In the genomic region with DNA sequence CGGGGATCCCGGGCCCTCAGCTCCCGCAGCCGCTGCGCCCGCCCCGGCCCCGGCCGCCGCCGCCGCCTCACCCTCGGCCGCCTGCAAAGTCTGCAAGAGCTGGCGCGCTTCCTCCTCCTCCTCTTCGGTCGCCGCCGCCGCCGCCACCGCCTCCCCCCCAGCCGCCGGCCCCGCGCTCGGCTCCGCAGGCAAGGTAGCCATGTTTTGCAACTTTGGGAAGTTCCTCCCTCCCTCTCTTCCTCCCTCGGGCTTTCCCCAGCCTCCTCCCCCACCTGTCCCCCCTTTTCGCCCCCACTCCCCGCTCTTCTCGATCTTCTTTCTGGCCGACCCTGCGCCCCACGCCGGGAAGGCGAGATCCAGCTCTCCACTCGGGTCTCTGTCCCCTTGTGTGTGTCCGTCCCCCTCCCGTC, we compare ENCODE assay signal across 8 cellular contexts. TPM values are rescaled to one million over a fixed set of nuclear protein-coding genes. Genes with fewer than 3 reads are reported as not detected.
DNase-seq lines count a peak whose midpoint lies in the region; ATAC-seq, FAIRE-seq and TF ChIP-seq lines count a peak whose summit lies in the region.

No MANE protein-coding gene starts in this region.

- TF ChIP-seq CTCF in fibroblast of lung (conservative IDR thresholded peaks at IDR 0.05 in 1 of 2, IDR thresholded peaks at IDR 0.05 in 1 of 2; ENCODE audit: low read depth in 1 of 2, low read length in 2 of 2) = no peak
- no peak for TF ChIP-seq CTCF in pancreas (IDR thresholded peaks at IDR 0.05)

- H3K4me1 Mint-ChIP-seq in CD4-positive, alpha-beta memory T cell = peaks cover 1 to 30% (median 5%) of the 10 kb centered on the region in 4 donors

- no peaks in the 10 kb centered on the region for H3K9me3 ChIP-seq in CD4-positive, alpha-beta memory T cell (ENCODE audit: control insufficient read depth in 1 of 2, low read length in 2 of 2)
- H3K9me3 ChIP-seq in fibroblast of lung (ENCODE audit: control insufficient read depth, insufficient read depth, low read depth, low read length) = no peaks in the 10 kb centered on the region
- no peaks in the 10 kb centered on the region for H3K9me3 ChIP-seq in pancreas

- peaks cover 4% of the 10 kb centered on the region for H3K79me2 ChIP-seq in fibroblast of lung (ENCODE audit: control insufficient read depth, insufficient read depth, low read length)

- no peaks in the 10 kb centered on the region for H3K27me3 ChIP-seq in CD4-positive, alpha-beta memory T cell (ENCODE audit: insufficient read depth, low read length)
- H3K27me3 ChIP-seq in fibroblast of lung (ENCODE audit: control insufficient read depth, insufficient read depth, low read length) (no peaks in the 10 kb centered on the region), pancreas (no peaks in the 10 kb centered on the region)

- peaks cover 1 to 14% of the 10 kb centered on the region in 2 donors for H3K27me3 Mint-ChIP-seq in CD4-positive, alpha-beta memory T cell

- H3K27ac Mint-ChIP-seq in CD4-positive, alpha-beta memory T cell = peak overlapping the region in 5 of 7 donors; percentile 17 to 95 (median 72)

- peaks cover 0 to 4% of the 10 kb centered on the region in 2 donors for H3K36me3 Mint-ChIP-seq in CD4-positive, alpha-beta memory T cell

- peak overlapping the region; percentile 84 to 92 (median 86) for H3K4me3 Mint-ChIP-seq in CD4-positive, alpha-beta memory T cell

- WGBS in pancreas, 2 donors = 0 to 1% methylated on average over 19 to 41 of the region's 41 CpGs

- H3K27ac ChIP-seq in CD4-positive, alpha-beta memory T cell (ENCODE audit: low read depth, low read length) = peak overlapping the region; percentile 47
- H3K27ac ChIP-seq in fibroblast of lung (ENCODE audit: insufficient read depth, low read length) (peak overlapping the region; percentile 92), pancreas (peak overlapping the region; percentile 91 to 97 (median 96))

- peak overlapping the region; percentile 71 to 73 for H3K4me3 ChIP-seq in CD4-positive, alpha-beta memory T cell (ENCODE audit: low read length in 2 of 2)
- H3K4me3 ChIP-seq in fibroblast of lung (replicated peaks in 1 of 4; ENCODE audit: control extremely low read depth in 1 of 4, insufficient read depth in 1 of 4, low read depth in 3 of 4, low read length in 4 of 4) (peak overlapping the region; percentile 75 to 88 (median 81)), pancreas (peak overlapping the region; percentile 74 to 96 (median 86))

- H2AFZ ChIP-seq in fibroblast of lung (ENCODE audit: low read length) = peak overlapping the region; percentile 30

- no peaks in the 10 kb centered on the region for H3K36me3 ChIP-seq in CD4-positive, alpha-beta memory T cell (ENCODE audit: insufficient read depth, low read length)
- H3K36me3 ChIP-seq in fibroblast of lung (ENCODE audit: control insufficient read depth, insufficient read depth, low read length) (peaks cover 16% of the 10 kb centered on the region), pancreas (no peaks in the 10 kb centered on the region)

- DNase-seq in CD4-positive, alpha-beta memory T cell = peak in 4 of 5 donors; percentile 24 to 36 (median 32)
- peak; percentile 38 for DNase-seq in KG1 (lab: John Stamatoyannopoulos, UW)
- DNase-seq in activated T-cell treated with anti-CD3 and anti-CD28 coated beads, Interleukin-2, amount 50 U/mL, for 1 hour = peak; percentile 54
- DNase-seq in fibroblast of lung (ENCODE audit: low read depth in 2 of 2) = peak; percentile 39 to 55
- DNase-seq in pancreas = peak in 3 of 6 donors; percentile 78 to 88 (median 80)
- DNase-seq in COR-L47 (lab: John Stamatoyannopoulos, UW) = no peak
- DNase-seq in NCI-H1436 (lab: John Stamatoyannopoulos, UW) = no peak
- no peak for DNase-seq in midbrain (lab: John Stamatoyannopoulos, UW)

- H3K4me1 ChIP-seq in CD4-positive, alpha-beta memory T cell (ENCODE audit: insufficient read depth, low read length) = peaks cover 22% of the 10 kb centered on the region
- H3K4me1 ChIP-seq in fibroblast of lung (ENCODE audit: control insufficient read depth, extremely low read depth, insufficient read depth, low read length) (peaks cover 24% of the 10 kb centered on the region), pancreas (peaks cover 30 to 37% (median 32%) of the 10 kb centered on the region in 3 donors)

- POLR2A ChIA-PET in CD4-positive, alpha-beta memory T cell (lab: Charles Lee; ENCODE audit: partially characterized antibody) = interaction anchor here (0.7 to 6.9 kb wide), 10 partner anchors 11 to 117 kb away, joined by 3 to 84 read pairs (median 20); a partner anchor contains a TSS

- H3K9ac ChIP-seq in fibroblast of lung (ENCODE audit: insufficient read depth, low read length) = peak overlapping the region; percentile 79

- H4K20me1 ChIP-seq in fibroblast of lung (ENCODE audit: control insufficient read depth, extremely low read depth, insufficient read depth, low read length) = no peaks in the 10 kb centered on the region

- H3K4me2 ChIP-seq in fibroblast of lung (ENCODE audit: extremely low read depth, insufficient read depth, low read length) = peak overlapping the region; percentile 97

- H3K9me3 Mint-ChIP-seq in CD4-positive, alpha-beta memory T cell = peaks cover 0 to 3% (median 0%) of the 10 kb centered on the region in 8 donors

- CTCF ChIA-PET in CD4-positive, alpha-beta memory T cell (lab: Charles Lee; ENCODE audit: partially characterized antibody) = interaction anchor here (0.8 to 5.3 kb wide), 12 partner anchors 8 to 227 kb away, joined by 3 to 238 read pairs (median 6); a partner anchor contains a TSS

- no peak for FAIRE-seq in pancreas (lab: Jason Lieb, UNC)

- intact Hi-C loops in CD4-positive, alpha-beta memory T cell (cut with micrococcal nuclease) = loop anchor here (1.0 to 5.0 kb wide), 3 partner anchors 38 to 126 kb away; a partner anchor contains a TSS
- intact Hi-C loops in pancreas (cut with DNase I) = loop anchor here in 1 of 3 donors (10.0 kb wide), 1 partner anchor 54 kb away; no protein-coding TSS in a partner anchor

- ATAC-seq in pancreas = no peak

RNA-seq across cellular contexts. Expression of a gene that starts 0.4 kb away (rescaled TPM):
- total RNA-seq in CD4-positive, alpha-beta memory T cell = 1 to 10 TPM; 1.5 to 1.7 TPM
- under 1 TPM in 1 of 2 donors, not detected in 1; 0.08 TPM for polyA plus RNA-seq in CD4-positive, alpha-beta memory T cell
- 10.7 and 11.6 TPM in 2 replicates for total RNA-seq in fibroblast of lung
- polyA plus RNA-seq in fibroblast of lung = 3.4 and 3.7 TPM in 2 replicates
- polyA plus RNA-seq in fibroblast of lung (2012) = 4.6 and 5.3 TPM in 2 replicates
- 14.8 and 17.8 TPM in 2 replicates for polyA minus RNA-seq in fibroblast of lung (ENCODE audit: low replicate concordance)
- 10 to 100 TPM; 18.7 to 38.2 (median 28.0) TPM for total RNA-seq in pancreas
- polyA plus RNA-seq in pancreas = 10 to 100 TPM; 25.1 to 42.5 TPM

RNA-seq across cellular contexts. Expression of a gene that starts 13.6 kb away (rescaled TPM):
- total RNA-seq in CD4-positive, alpha-beta memory T cell = 10 to 100 TPM; 30.8 to 32.9 TPM
- polyA plus RNA-seq in CD4-positive, alpha-beta memory T cell = 1 to 10 TPM in 1 of 2 donors, not detected in 1; 1.3 TPM
- 44.9 and 115 TPM in 2 replicates for total RNA-seq in fibroblast of lung
- 28.8 and 54.7 TPM in 2 replicates for polyA plus RNA-seq in fibroblast of lung
- 41.2 and 83.1 TPM in 2 replicates for polyA plus RNA-seq in fibroblast of lung (2012)
- 28.0 and 56.4 TPM in 2 replicates for polyA minus RNA-seq in fibroblast of lung (ENCODE audit: low replicate concordance)
- 10 to 100 TPM; 27.0 to 74.7 (median 37.7) TPM for total RNA-seq in pancreas
- polyA plus RNA-seq in pancreas = 100 to 1,000 TPM; 147 to 293 TPM

RNA-seq across cellular contexts. Expression of a gene that starts 24.0 kb away (rescaled TPM):
- 10 to 100 TPM; 49.3 to 52.6 TPM for total RNA-seq in CD4-positive, alpha-beta memory T cell
- 10 to 100 TPM in 1 of 2 donors, 1 to 10 TPM in 1; 6.9 to 11.7 TPM for polyA plus RNA-seq in CD4-positive, alpha-beta memory T cell
- total RNA-seq in fibroblast of lung (24.4 and 33.5 TPM in 2 replicates), pancreas (10 to 100 TPM; 14.3 to 23.0 (median 18.6) TPM)
- polyA plus RNA-seq in fibroblast of lung (18.1 and 18.7 TPM in 2 replicates), pancreas (10 to 100 TPM; 14.2 to 39.8 TPM)
- 29.9 and 30.0 TPM in 2 replicates for polyA plus RNA-seq in fibroblast of lung (2012)
- 35.3 and 47.5 TPM in 2 replicates for polyA minus RNA-seq in fibroblast of lung (ENCODE audit: low replicate concordance)

RNA-seq across cellular contexts. Expression of a gene that starts 35.4 kb away (rescaled TPM):
- total RNA-seq in CD4-positive, alpha-beta memory T cell = not detected
- not detected for polyA plus RNA-seq in CD4-positive, alpha-beta memory T cell
- not detected in 2 replicates for total RNA-seq in fibroblast of lung
- polyA plus RNA-seq in fibroblast of lung = not detected in 2 replicates
- polyA plus RNA-seq in fibroblast of lung (2012) = not detected in 2 replicates
- polyA minus RNA-seq in fibroblast of lung (ENCODE audit: low replicate concordance) = not detected in 2 replicates
- total RNA-seq in pancreas = not detected
- polyA plus RNA-seq in pancreas = not detected

RNA-seq across cellular contexts. Expression of a gene that starts 38.0 kb away (rescaled TPM):
- total RNA-seq in CD4-positive, alpha-beta memory T cell = 10 to 100 TPM; 33.1 to 37.3 TPM
- 10 to 100 TPM in 1 of 2 donors, 1 to 10 TPM in 1; 3.7 to 17.2 TPM for polyA plus RNA-seq in CD4-positive, alpha-beta memory T cell
- total RNA-seq in fibroblast of lung (3.1 and 3.3 TPM in 2 replicates), pancreas (10 to 100 TPM in 4 of 6 donors, 1 to 10 TPM in 2; 6.7 to 11.3 (median 10.7) TPM)
- polyA plus RNA-seq in fibroblast of lung (1.6 and 2.0 TPM in 2 replicates), pancreas (1 to 10 TPM; 8.3 to 8.7 TPM)
- polyA plus RNA-seq in fibroblast of lung (2012) = 4.3 and 4.5 TPM in 2 replicates
- 1.3 and 1.6 TPM in 2 replicates for polyA minus RNA-seq in fibroblast of lung (ENCODE audit: low replicate concordance)

Comparison
In these comparisons a context has a peak if more than half of its experiments do, and no peak if none do; other contexts are left out.
1. DNase-seq: peak in CD4-positive, alpha-beta memory T cell (4 of 5), KG1 (single experiment), activated T-cell treated with anti-CD3 and anti-CD28 coated beads, Interleukin-2, amount 50 U/mL, for 1 hour (single experiment) and fibroblast of lung (2 of 2); none in COR-L47 (single experiment), NCI-H1436 (single experiment) and midbrain (single experiment).
2. Peak in every context shown above with its lines, with median percentiles within 50 percentile points of each other: H3K27ac ChIP-seq and H3K4me3 ChIP-seq.